2 cellular contexts compared by ENCODE assay signal in the genomic region with DNA sequence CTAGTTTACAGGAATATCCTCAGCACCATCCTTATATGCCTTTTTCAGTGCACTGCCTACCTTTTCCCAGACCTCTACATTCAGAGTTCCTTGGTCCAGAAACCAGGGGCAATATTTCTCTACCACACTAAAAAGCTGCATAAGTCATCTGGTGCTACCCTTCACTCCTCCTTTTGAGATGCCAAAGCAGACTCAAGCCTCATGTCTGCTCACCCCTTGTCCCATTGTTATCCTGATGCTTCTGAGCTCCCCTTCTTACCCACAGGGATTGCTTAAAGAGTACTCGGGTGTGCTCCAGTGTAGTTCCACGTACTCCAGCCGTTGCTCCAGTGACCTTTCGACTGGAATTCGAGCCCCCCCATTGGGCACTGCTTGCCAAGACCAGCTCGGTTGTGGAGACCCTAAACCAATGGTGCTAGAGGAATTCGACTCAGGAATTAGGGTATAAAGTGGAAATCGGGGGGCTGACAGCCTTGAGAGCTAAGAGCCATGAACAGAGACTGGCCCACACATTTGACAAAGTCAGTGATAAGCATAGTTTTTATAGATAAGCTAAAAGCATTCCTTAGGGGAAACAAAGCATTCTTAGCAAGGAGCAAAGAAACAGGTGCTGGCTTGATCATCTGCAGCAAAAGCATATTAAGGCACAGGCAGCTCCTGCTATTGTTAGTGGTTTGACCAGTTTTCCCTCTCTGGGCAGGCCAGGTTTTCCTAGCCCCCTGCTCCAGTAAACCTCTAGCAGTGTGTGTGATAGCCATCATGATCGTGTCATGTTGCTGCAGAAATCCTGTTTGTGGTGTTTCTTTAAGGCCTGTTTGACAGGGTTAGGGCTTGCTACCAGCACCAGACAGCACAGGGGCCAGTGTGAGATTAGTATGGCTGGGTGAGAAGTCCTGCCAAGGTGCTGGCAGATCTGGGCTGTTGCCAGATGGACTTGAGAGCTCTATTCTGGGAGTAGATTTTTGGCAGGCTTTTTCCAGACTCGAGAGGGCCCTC.
TF ChIP-seq lines count a peak whose summit lies in the region.

No MANE protein-coding gene starts in this region.

TF ChIP-seq in SK-N-SH, 30 proteins besides CTCF, POLR2A, EP300 and RAD21 (continued from another document):
- TF ChIP-seq YY1 (IDR thresholded peaks at IDR 0.05; ENCODE audit: low read depth) = no peak
- no peak for TF ChIP-seq SMC3 (IDR thresholded peaks at IDR 0.05; ENCODE audit: low read depth, low read length)
- TF ChIP-seq, protein P1, sequence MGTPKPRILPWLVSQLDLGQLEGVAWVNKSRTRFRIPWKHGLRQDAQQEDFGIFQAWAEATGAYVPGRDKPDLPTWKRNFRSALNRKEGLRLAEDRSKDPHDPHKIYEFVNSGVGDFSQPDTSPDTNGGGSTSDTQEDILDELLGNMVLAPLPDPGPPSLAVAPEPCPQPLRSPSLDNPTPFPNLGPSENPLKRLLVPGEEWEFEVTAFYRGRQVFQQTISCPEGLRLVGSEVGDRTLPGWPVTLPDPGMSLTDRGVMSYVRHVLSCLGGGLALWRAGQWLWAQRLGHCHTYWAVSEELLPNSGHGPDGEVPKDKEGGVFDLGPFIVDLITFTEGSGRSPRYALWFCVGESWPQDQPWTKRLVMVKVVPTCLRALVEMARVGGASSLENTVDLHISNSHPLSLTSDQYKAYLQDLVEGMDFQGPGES (IDR thresholded peaks at IDR 0.05; ENCODE audit: low read depth, low read length) = no peak
- TF ChIP-seq, protein P2, sequence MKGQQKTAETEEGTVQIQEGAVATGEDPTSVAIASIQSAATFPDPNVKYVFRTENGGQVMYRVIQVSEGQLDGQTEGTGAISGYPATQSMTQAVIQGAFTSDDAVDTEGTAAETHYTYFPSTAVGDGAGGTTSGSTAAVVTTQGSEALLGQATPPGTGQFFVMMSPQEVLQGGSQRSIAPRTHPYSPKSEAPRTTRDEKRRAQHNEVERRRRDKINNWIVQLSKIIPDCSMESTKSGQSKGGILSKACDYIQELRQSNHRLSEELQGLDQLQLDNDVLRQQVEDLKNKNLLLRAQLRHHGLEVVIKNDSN (IDR thresholded peaks at IDR 0.05; ENCODE audit: borderline replicate concordance, low read depth) = no peak
- no peak for TF ChIP-seq RXRA (IDR thresholded peaks at IDR 0.05; ENCODE audit: borderline replicate concordance, low read depth)
- no peak for TF ChIP-seq EZH2phosphoT487 (IDR thresholded peaks at IDR 0.05; ENCODE audit: borderline replicate concordance, low read depth)

TF ChIP-seq in SK-N-SH treated with all-trans-retinoic acid at 6 μM for 48 hours, 23 proteins besides CTCF, POLR2A, EP300 and RAD21 (continued from another document):
- TF ChIP-seq, protein P3, sequence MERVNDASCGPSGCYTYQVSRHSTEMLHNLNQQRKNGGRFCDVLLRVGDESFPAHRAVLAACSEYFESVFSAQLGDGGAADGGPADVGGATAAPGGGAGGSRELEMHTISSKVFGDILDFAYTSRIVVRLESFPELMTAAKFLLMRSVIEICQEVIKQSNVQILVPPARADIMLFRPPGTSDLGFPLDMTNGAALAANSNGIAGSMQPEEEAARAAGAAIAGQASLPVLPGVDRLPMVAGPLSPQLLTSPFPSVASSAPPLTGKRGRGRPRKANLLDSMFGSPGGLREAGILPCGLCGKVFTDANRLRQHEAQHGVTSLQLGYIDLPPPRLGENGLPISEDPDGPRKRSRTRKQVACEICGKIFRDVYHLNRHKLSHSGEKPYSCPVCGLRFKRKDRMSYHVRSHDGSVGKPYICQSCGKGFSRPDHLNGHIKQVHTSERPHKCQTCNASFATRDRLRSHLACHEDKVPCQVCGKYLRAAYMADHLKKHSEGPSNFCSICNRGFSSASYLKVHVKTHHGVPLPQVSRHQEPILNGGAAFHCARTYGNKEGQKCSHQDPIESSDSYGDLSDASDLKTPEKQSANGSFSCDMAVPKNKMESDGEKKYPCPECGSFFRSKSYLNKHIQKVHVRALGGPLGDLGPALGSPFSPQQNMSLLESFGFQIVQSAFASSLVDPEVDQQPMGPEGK (CRISPR knock-in tag; IDR thresholded peaks at IDR 0.05; ENCODE audit: borderline replicate concordance) = no peak
- TF ChIP-seq, protein P4, sequence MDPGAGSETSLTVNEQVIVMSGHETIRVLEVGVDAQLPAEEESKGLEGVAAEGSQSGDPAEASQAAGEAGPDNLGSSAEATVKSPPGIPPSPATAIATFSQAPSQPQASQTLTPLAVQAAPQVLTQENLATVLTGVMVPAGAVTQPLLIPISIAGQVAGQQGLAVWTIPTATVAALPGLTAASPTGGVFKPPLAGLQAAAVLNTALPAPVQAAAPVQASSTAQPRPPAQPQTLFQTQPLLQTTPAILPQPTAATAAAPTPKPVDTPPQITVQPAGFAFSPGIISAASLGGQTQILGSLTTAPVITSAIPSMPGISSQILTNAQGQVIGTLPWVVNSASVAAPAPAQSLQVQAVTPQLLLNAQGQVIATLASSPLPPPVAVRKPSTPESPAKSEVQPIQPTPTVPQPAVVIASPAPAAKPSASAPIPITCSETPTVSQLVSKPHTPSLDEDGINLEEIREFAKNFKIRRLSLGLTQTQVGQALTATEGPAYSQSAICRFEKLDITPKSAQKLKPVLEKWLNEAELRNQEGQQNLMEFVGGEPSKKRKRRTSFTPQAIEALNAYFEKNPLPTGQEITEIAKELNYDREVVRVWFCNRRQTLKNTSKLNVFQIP (CRISPR knock-in tag; IDR thresholded peaks at IDR 0.05; ENCODE audit: borderline replicate concordance, low read depth) = no peak
- TF ChIP-seq PPARA (CRISPR knock-in tag; IDR thresholded peaks at IDR 0.05; ENCODE audit: borderline replicate concordance) = no peak
- TF ChIP-seq TCF4 (CRISPR knock-in tag; IDR thresholded peaks at IDR 0.05; ENCODE audit: borderline replicate concordance) = no peak
- TF ChIP-seq OSR1 (CRISPR knock-in tag; IDR thresholded peaks at IDR 0.05) = no peak
- TF ChIP-seq, protein P5, sequence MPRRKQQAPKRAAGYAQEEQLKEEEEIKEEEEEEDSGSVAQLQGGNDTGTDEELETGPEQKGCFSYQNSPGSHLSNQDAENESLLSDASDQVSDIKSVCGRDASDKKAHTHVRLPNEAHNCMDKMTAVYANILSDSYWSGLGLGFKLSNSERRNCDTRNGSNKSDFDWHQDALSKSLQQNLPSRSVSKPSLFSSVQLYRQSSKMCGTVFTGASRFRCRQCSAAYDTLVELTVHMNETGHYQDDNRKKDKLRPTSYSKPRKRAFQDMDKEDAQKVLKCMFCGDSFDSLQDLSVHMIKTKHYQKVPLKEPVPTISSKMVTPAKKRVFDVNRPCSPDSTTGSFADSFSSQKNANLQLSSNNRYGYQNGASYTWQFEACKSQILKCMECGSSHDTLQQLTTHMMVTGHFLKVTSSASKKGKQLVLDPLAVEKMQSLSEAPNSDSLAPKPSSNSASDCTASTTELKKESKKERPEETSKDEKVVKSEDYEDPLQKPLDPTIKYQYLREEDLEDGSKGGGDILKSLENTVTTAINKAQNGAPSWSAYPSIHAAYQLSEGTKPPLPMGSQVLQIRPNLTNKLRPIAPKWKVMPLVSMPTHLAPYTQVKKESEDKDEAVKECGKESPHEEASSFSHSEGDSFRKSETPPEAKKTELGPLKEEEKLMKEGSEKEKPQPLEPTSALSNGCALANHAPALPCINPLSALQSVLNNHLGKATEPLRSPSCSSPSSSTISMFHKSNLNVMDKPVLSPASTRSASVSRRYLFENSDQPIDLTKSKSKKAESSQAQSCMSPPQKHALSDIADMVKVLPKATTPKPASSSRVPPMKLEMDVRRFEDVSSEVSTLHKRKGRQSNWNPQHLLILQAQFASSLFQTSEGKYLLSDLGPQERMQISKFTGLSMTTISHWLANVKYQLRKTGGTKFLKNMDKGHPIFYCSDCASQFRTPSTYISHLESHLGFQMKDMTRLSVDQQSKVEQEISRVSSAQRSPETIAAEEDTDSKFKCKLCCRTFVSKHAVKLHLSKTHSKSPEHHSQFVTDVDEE (CRISPR knock-in tag; IDR thresholded peaks at IDR 0.05) = no peak
- no peak for TF ChIP-seq RARB (CRISPR knock-in tag; IDR thresholded peaks at IDR 0.05)
- TF ChIP-seq TOX (CRISPR knock-in tag; IDR thresholded peaks at IDR 0.05; ENCODE audit: borderline replicate concordance) = no peak
